In the genomic region with DNA sequence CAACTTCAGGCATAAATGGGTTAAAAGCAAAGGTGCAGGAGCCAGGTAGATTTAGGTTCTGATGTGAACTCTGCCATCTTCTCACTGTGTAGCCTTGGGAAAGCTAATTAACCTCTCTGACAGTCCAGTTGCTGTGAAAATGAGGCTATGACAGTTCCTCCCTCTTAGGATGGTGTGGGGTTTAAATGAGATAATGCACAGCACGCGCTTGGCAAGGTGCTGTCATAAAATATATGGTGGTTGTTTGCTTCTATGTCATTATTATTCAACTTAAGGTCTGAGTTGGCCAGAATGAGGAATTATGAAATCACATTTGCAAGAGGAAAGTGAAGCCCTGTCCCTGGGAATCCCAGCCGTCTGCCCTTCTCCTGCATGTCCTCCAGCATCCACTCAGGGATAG, we compare ENCODE assay signal across 25 cellular contexts. TPM values are rescaled to one million over a fixed set of nuclear protein-coding genes. Genes with fewer than 3 reads are reported as not detected.
"Had no signal": no experiment of that assay in that cellular context is flagged by ENCODE, and none has a peak within 500 bp of the region (broad histone marks: within the 10 kb centered on the region; RNA-seq: fewer than 3 reads in every experiment).

No MANE protein-coding gene starts in this region.

- H3K36me3 ChIP-seq: adrenal gland, ascending aorta, esophagus squamous epithelium, gastroesophageal sphincter, right lobe of liver, thyroid gland had no signal

- DNase-seq: activated CD8-positive, alpha-beta memory T cell treated with anti-CD3 and anti-CD28 coated beads for 24 hours; activated CD8-positive, alpha-beta memory T cell treated with anti-CD3 and anti-CD28 coated beads, Interleukin-2, amount 50 U/mL, for 4 hours; activated naive CD4-positive, alpha-beta T cell; activated T-cell treated with anti-CD3 and anti-CD28 coated beads, Interleukin-2, amount 50 U/mL, for 24 hours; adrenal gland; endodermal cell; esophagus squamous epithelium; head of caudate nucleus; hypothalamus; naive thymus-derived CD4-positive, alpha-beta T cell; occipital lobe; posterior cingulate gyrus; right lobe of liver; stimulated activated CD4-positive, alpha-beta T cell treated with anti-CD3 and anti-CD28 coated beads, Interleukin-4, amount 100 ng/mL, for 1 hour; stimulated activated naive CD4-positive, alpha-beta T cell; substantia nigra; T-helper 2 cell; thyroid gland had no signal

- H3K27me3 ChIP-seq: adrenal gland, ascending aorta, right lobe of liver, thyroid gland had no signal

- H3K4me1 ChIP-seq: adrenal gland, ascending aorta, gastroesophageal sphincter, right lobe of liver, thyroid gland had no signal

- H3K9me3 ChIP-seq: adrenal gland, ascending aorta, esophagus squamous epithelium, gastroesophageal sphincter, right lobe of liver, thyroid gland had no signal

- ATAC-seq: activated T-helper 17 cell treated with anti-CD3 and anti-CD28 coated beads, Interleukin-2, amount 50 U/mL, for 72 hours; gastroesophageal sphincter; naive thymus-derived CD4-positive, alpha-beta T cell; right lobe of liver; WTC11 had no signal

- H3K4me3 ChIP-seq: adrenal gland, coronary artery, esophagus squamous epithelium, gastroesophageal sphincter, right lobe of liver, thyroid gland had no signal

- H3K27ac ChIP-seq: adrenal gland, ascending aorta, coronary artery, esophagus squamous epithelium, gastroesophageal sphincter, right lobe of liver, thyroid gland had no signal

RNA-seq across cellular contexts. Expression of a gene that starts 15.5 kb away (rescaled TPM):
- total RNA-seq: ascending aorta, bronchial epithelial cell, endodermal cell, neural crest cell had no signal
